In the genomic region with DNA sequence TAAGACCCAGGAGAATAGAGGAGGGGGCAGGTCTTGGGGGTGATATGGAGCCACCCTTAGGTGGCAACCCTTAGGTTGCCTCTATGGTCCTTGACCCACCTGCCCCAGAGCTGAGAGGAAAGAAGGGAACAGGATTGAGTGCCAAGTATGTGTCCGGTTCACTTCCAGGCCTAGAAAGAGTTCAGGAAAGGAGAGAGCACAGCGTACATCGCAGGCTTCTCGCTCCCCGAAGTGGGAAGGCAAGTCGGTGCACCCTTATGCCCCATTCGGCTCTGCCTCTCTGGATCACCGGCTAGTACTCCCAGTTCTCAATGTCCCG, we compare ENCODE assay signal across 6 cellular contexts. TPM values are rescaled to one million over a fixed set of nuclear protein-coding genes. Genes with fewer than 3 reads are reported as not detected.
A peak's percentile ranks its signal among the peaks of the same experiment; 100 is the strongest.
DNase-seq lines count a peak whose midpoint lies in the region; ATAC-seq and TF ChIP-seq lines count a peak whose summit lies in the region.

No MANE protein-coding gene starts in this region.

- intact Hi-C loops in activated CD4-positive, alpha-beta T cell treated with anti-CD3 and anti-CD28 coated beads for 36 hours (cut with DNase I, micrococcal nuclease): no loop called here
- intact Hi-C loops in esophagus squamous epithelium (cut with DNase I): no loop called here

- no peak for DNase-seq in activated CD4-positive, alpha-beta T cell treated with anti-CD3 and anti-CD28 coated beads for 36 hours
- DNase-seq in activated CD4-positive, alpha-beta T cell treated with anti-CD3 and anti-CD28 coated beads for 48 hours: no peak
- no peak for DNase-seq in esophagus squamous epithelium (lab: John Stamatoyannopoulos, UW)
- DNase-seq in stimulated activated effector memory CD8-positive, alpha-beta T cell treated with anti-CD3 and anti-CD28 coated beads, Interleukin-12 subunit alpha, Interleukin-12 subunit beta, amount 100 ng/mL, for 72 hours (ENCODE audit: low spot score in 2 of 2): no peak
- no peak for DNase-seq in NCI-H2227 (lab: John Stamatoyannopoulos, UW; ENCODE audit: unreplicated experiment)

- POLR2A ChIA-PET in activated CD4-positive, alpha-beta T cell treated with anti-CD3 and anti-CD28 coated beads for 36 hours (lab: Charles Lee): no interaction called here

- H3K4me1 ChIP-seq in esophagus squamous epithelium: peaks cover 19 to 56% (median 29%) of the 10 kb centered on the region in 3 donors

- TF ChIP-seq POLR2A in esophagus squamous epithelium (IDR thresholded peaks at IDR 0.05): no peak

- no peak for TF ChIP-seq CTCF in esophagus squamous epithelium (IDR thresholded peaks at IDR 0.05)

- peak overlapping the region; percentile 6 for H3K4me3 Mint-ChIP-seq in activated CD4-positive, alpha-beta T cell treated with anti-CD3 and anti-CD28 coated beads for 36 hours
- peak overlapping the region; percentile 67 for H3K4me3 Mint-ChIP-seq in stimulated activated effector memory CD8-positive, alpha-beta T cell treated with anti-CD3 and anti-CD28 coated beads, Interleukin-12 subunit alpha, Interleukin-12 subunit beta, amount 100 ng/mL, for 72 hours

- peak overlapping the region; percentile 48 to 70 (median 52) for H3K4me3 ChIP-seq in esophagus squamous epithelium

- H3K27ac ChIP-seq in esophagus squamous epithelium: peak overlapping the region in 3 of 4 donors; percentile 78 to 81 (median 79)

- no peaks in the 10 kb centered on the region for H3K9me3 Mint-ChIP-seq in activated CD4-positive, alpha-beta T cell treated with anti-CD3 and anti-CD28 coated beads for 36 hours (ENCODE audit: low read depth)
- no peaks in the 10 kb centered on the region for H3K9me3 Mint-ChIP-seq in stimulated activated effector memory CD8-positive, alpha-beta T cell treated with anti-CD3 and anti-CD28 coated beads, Interleukin-12 subunit alpha, Interleukin-12 subunit beta, amount 100 ng/mL, for 72 hours

- peaks cover 16 to 99% (median 37%) of the 10 kb centered on the region in 4 donors for H3K27me3 ChIP-seq in esophagus squamous epithelium

- ATAC-seq in activated CD4-positive, alpha-beta T cell treated with anti-CD3 and anti-CD28 coated beads for 36 hours: no peak
- no peak for ATAC-seq in stimulated activated effector memory CD8-positive, alpha-beta T cell treated with anti-CD3 and anti-CD28 coated beads, Interleukin-12 subunit alpha, Interleukin-12 subunit beta, amount 100 ng/mL, for 72 hours
- ATAC-seq in HG03378 (IDR thresholded peaks at IDR 0.05; ENCODE audit: unreplicated experiment): no peak

- H3K4me1 Mint-ChIP-seq in activated CD4-positive, alpha-beta T cell treated with anti-CD3 and anti-CD28 coated beads for 36 hours: peaks cover 18% of the 10 kb centered on the region
- H3K4me1 Mint-ChIP-seq in stimulated activated effector memory CD8-positive, alpha-beta T cell treated with anti-CD3 and anti-CD28 coated beads, Interleukin-12 subunit alpha, Interleukin-12 subunit beta, amount 100 ng/mL, for 72 hours: peaks cover 26% of the 10 kb centered on the region

- peaks cover 75% of the 10 kb centered on the region for H3K27me3 Mint-ChIP-seq in activated CD4-positive, alpha-beta T cell treated with anti-CD3 and anti-CD28 coated beads for 36 hours

- H3K36me3 ChIP-seq in esophagus squamous epithelium: no peaks in the 10 kb centered on the region

- CTCF ChIA-PET in activated CD4-positive, alpha-beta T cell treated with anti-CD3 and anti-CD28 coated beads for 36 hours (lab: Charles Lee): interaction anchor here (0.5 to 19.9 kb wide), 5 partner anchors 9 to 103 kb away, joined by 3 to 414 read pairs (median 3); partner anchors contain the start of genes LRRC46, MRPL10 and SCRN2

- WGBS in esophagus squamous epithelium, 2 donors: 32 to 69% methylated on average over 8 to 9 of the region's 9 CpGs

- H3K9me3 ChIP-seq in esophagus squamous epithelium: no peaks in the 10 kb centered on the region

- H3K36me3 Mint-ChIP-seq in activated CD4-positive, alpha-beta T cell treated with anti-CD3 and anti-CD28 coated beads for 36 hours (ENCODE audit: low read depth): no peaks in the 10 kb centered on the region
- no peaks in the 10 kb centered on the region for H3K36me3 Mint-ChIP-seq in stimulated activated effector memory CD8-positive, alpha-beta T cell treated with anti-CD3 and anti-CD28 coated beads, Interleukin-12 subunit alpha, Interleukin-12 subunit beta, amount 100 ng/mL, for 72 hours

- no peak overlapping the region for H3K27ac Mint-ChIP-seq in activated CD4-positive, alpha-beta T cell treated with anti-CD3 and anti-CD28 coated beads for 36 hours
- H3K27ac Mint-ChIP-seq in stimulated activated effector memory CD8-positive, alpha-beta T cell treated with anti-CD3 and anti-CD28 coated beads, Interleukin-12 subunit alpha, Interleukin-12 subunit beta, amount 100 ng/mL, for 72 hours: no peak overlapping the region

RNA-seq across cellular contexts. Expression of gene SP6, which starts 0.6 kb away (rescaled TPM):
- under 1 TPM; 0.07 to 0.14 TPM for total RNA-seq in activated CD4-positive, alpha-beta T cell treated with anti-CD3 and anti-CD28 coated beads for 36 hours
- 1 to 10 TPM; 1.1 to 6.4 (median 3.8) TPM for total RNA-seq in esophagus squamous epithelium

RNA-seq across cellular contexts. Expression of gene SCRN2, which starts 9.3 kb away (rescaled TPM):
- 10 to 100 TPM; 21.5 to 25.2 TPM for total RNA-seq in activated CD4-positive, alpha-beta T cell treated with anti-CD3 and anti-CD28 coated beads for 36 hours
- 10 to 100 TPM; 13.9 to 24.8 (median 17.8) TPM for total RNA-seq in esophagus squamous epithelium

RNA-seq across cellular contexts. Expression of gene LRRC46, which starts 18.9 kb away (rescaled TPM):
- under 1 TPM; 0.46 to 0.82 TPM for total RNA-seq in activated CD4-positive, alpha-beta T cell treated with anti-CD3 and anti-CD28 coated beads for 36 hours
- under 1 TPM in 1 of 4 donors, not detected in 3; 0.18 TPM for total RNA-seq in esophagus squamous epithelium

RNA-seq across cellular contexts. Expression of gene MRPL10, which starts 19.0 kb away (rescaled TPM):
- 10 to 100 TPM; 66.9 to 70.9 TPM for total RNA-seq in activated CD4-positive, alpha-beta T cell treated with anti-CD3 and anti-CD28 coated beads for 36 hours
- total RNA-seq in esophagus squamous epithelium: 10 to 100 TPM; 23.2 to 36.6 (median 30.0) TPM

RNA-seq across cellular contexts. Expression of gene OSBPL7, which starts 28.7 kb away (rescaled TPM):
- total RNA-seq in activated CD4-positive, alpha-beta T cell treated with anti-CD3 and anti-CD28 coated beads for 36 hours: 10 to 100 TPM; 12.8 to 12.9 TPM
- total RNA-seq in esophagus squamous epithelium: 1 to 10 TPM; 1.1 to 4.6 (median 1.6) TPM
